In genomic region chr1:232878141-232878540, GRCh38 we compare ENCODE assay signal across 21 cellular contexts.
DNase-seq lines count a peak whose midpoint lies in the region; ATAC-seq, FAIRE-seq and TF ChIP-seq lines count a peak whose summit lies in the region.
"Had no signal": no experiment of that assay in that cellular context is flagged by ENCODE, and none has a peak within 500 bp of the region (broad histone marks: within the 10 kb centered on the region; RNA-seq: fewer than 3 reads in every experiment).

No MANE protein-coding gene starts in this region.

- TF ChIP-seq CTCF in D721Med (IDR thresholded peaks at IDR 0.05; ENCODE audit: insufficient read depth, missing control alignments) (no peak), kidney epithelial cell (IDR thresholded peaks at IDR 0.05; ENCODE audit: insufficient read depth, low read length, poor library complexity, severe bottlenecking) (no peak), osteocyte (IDR thresholded peaks at IDR 0.05) (no peak)

- intact Hi-C loops in posterior cingulate gyrus (cut with DNase I) = no loop called here

- no peaks in the 10 kb centered on the region for H3K9me3 Mint-ChIP-seq in activated T-helper 17 cell treated with anti-CD3 and anti-CD28 coated beads, Interleukin-2, amount 50 U/mL, for 72 hours
- no peaks in the 10 kb centered on the region for H3K9me3 Mint-ChIP-seq in osteocyte (ENCODE audit: unreplicated experiment)
- H3K9me3 Mint-ChIP-seq: CD4-positive, alpha-beta T cell had no signal

- no peak for ATAC-seq in activated T-helper 17 cell treated with anti-CD3 and anti-CD28 coated beads, Interleukin-2, amount 50 U/mL, for 72 hours (replicated peaks)
- no peak for ATAC-seq in GM21576 (IDR thresholded peaks at IDR 0.05; ENCODE audit: unreplicated experiment)
- ATAC-seq: HCT116 had no signal

- H3K4me3 Mint-ChIP-seq in activated T-helper 17 cell treated with anti-CD3 and anti-CD28 coated beads, Interleukin-2, amount 50 U/mL, for 72 hours = peak overlapping the region; percentile 53
- no peak overlapping the region for H3K4me3 Mint-ChIP-seq in osteocyte (ENCODE audit: unreplicated experiment)
- H3K4me3 Mint-ChIP-seq: CD4-positive, alpha-beta T cell; HFFc6 had no signal

- peak; percentile 25 for FAIRE-seq in D721Med (lab: Jason Lieb, UNC)
- FAIRE-seq: A204.1, GM12892, GM18507 had no signal

- no peaks in the 10 kb centered on the region for H3K4me1 Mint-ChIP-seq in activated T-helper 17 cell treated with anti-CD3 and anti-CD28 coated beads, Interleukin-2, amount 50 U/mL, for 72 hours
- H3K4me1 Mint-ChIP-seq in osteocyte (ENCODE audit: unreplicated experiment) = peaks cover 11% of the 10 kb centered on the region

- DNase-seq in D721Med (ENCODE audit: insufficient read length, low spot score) (no peak), kidney epithelial cell (ENCODE audit: low read depth) (peak; percentile 38), osteocyte (ENCODE audit: extremely low spot score, unreplicated experiment) (peak; percentile 10), iPS-NIHi11 (ENCODE audit: low spot score) (no peak), posterior cingulate gyrus (no peak)
- DNase-seq: ACHN; BE2C; Caco-2; CD4-positive, alpha-beta T cell; DMS153; DMS79; GDM1; GOT3; H7; HFFc6 had no signal

- H3K4me3 ChIP-seq in kidney epithelial cell (ENCODE audit: low read depth, low read length) = no peak overlapping the region

- peak overlapping the region; percentile 20 for H3K27ac Mint-ChIP-seq in activated T-helper 17 cell treated with anti-CD3 and anti-CD28 coated beads, Interleukin-2, amount 50 U/mL, for 72 hours
- H3K27ac Mint-ChIP-seq in osteocyte (ENCODE audit: unreplicated experiment) = no peak overlapping the region
- H3K27ac Mint-ChIP-seq: CD4-positive, alpha-beta T cell; HFFc6 had no signal

- no peaks in the 10 kb centered on the region for H3K36me3 ChIP-seq in kidney epithelial cell (ENCODE audit: control insufficient read depth, insufficient read depth, low read length)
- H3K36me3 ChIP-seq: BE2C had no signal

- H3K27me3 Mint-ChIP-seq in activated T-helper 17 cell treated with anti-CD3 and anti-CD28 coated beads, Interleukin-2, amount 50 U/mL, for 72 hours = peaks cover 7% of the 10 kb centered on the region
- H3K27me3 Mint-ChIP-seq in osteocyte (ENCODE audit: unreplicated experiment) = peaks cover 17% of the 10 kb centered on the region
- H3K27me3 Mint-ChIP-seq: CD4-positive, alpha-beta T cell had no signal

- H3K27me3 ChIP-seq in kidney epithelial cell (ENCODE audit: control insufficient read depth, insufficient read depth, low read length) = no peaks in the 10 kb centered on the region
- H3K27me3 ChIP-seq: BE2C had no signal

- H3K36me3 Mint-ChIP-seq in activated T-helper 17 cell treated with anti-CD3 and anti-CD28 coated beads, Interleukin-2, amount 50 U/mL, for 72 hours (ENCODE audit: low read depth) = no peaks in the 10 kb centered on the region
- no peaks in the 10 kb centered on the region for H3K36me3 Mint-ChIP-seq in osteocyte (ENCODE audit: unreplicated experiment)

Comparison
In these comparisons a context has a peak if more than half of its experiments do, and no peak if none do; other contexts are left out.
1. DNase-seq: peak in kidney epithelial cell (single experiment) and osteocyte (single experiment); none in D721Med (single experiment), iPS-NIHi11 (single experiment) and posterior cingulate gyrus (0 of 10).